25 cellular contexts compared by ENCODE assay signal in the genomic region with DNA sequence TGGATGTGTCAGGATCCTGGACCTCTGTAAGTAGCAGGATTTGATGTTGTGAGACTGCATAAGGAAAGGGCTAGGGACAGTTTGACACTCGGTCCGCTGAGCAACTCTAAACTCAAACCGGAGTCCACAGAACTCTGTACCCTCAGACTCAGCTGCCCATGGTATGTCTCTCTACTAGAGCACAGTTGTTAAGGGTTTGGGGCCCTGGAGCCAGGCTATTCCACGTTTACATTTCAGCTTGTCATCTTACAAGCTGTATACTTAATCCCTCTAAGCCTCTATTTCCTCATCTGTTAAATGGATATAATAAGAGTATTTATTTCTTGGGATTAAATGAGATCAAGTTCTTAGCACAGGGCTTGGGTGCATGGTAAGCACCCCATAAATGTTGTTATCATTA. TPM values are rescaled to one million over a fixed set of nuclear protein-coding genes. Genes with fewer than 3 reads are reported as not detected.
"Had no signal": no experiment of that assay in that cellular context is flagged by ENCODE, and none has a peak within 500 bp of the region (broad histone marks: within the 10 kb centered on the region; RNA-seq: fewer than 3 reads in every experiment).

No MANE protein-coding gene starts in this region.

- DNase-seq: activated CD4-positive, alpha-beta memory T cell treated with anti-CD3 and anti-CD28 coated beads, Interleukin-2, amount 10 ng/mL, durations not matched to agents 7 days and 5 days; activated CD4-positive, alpha-beta T cell treated with anti-CD3 and anti-CD28 coated beads for 36 hours; activated CD4-positive, alpha-beta T cell treated with anti-CD3 and anti-CD28 coated beads, Interleukin-2, amount 50 U/mL, for 1 hour; activated gamma-delta T cell treated with Interleukin-2 at 50 U/mL for 16 hours; activated naive CD4-positive, alpha-beta T cell treated with anti-CD3 and anti-CD28 coated beads, Interleukin-2, amount 10 ng/mL, durations not matched to agents 7 days and 5 days; activated naive CD8-positive, alpha-beta T cell treated with anti-CD3 and anti-CD28 coated beads, Interleukin-2, amount 10 ng/mL, durations not matched to agents 7 days and 5 days; activated T-cell treated with anti-CD3 and anti-CD28 coated beads for 4 hours; activated T-cell treated with anti-CD3 and anti-CD28 coated beads, Interleukin-2, amount 50 U/mL, for 48 hours; adrenal gland; anterior cingulate cortex; caudate nucleus; KG1; NCI-H1092; NCI-H2029; NCI-H2107; NCI-H510A treated with DMSO at 0.1 percent for 48 hours; PC-3; T-cell had no signal

- ATAC-seq: activated CD4-positive, alpha-beta T cell treated with anti-CD3 and anti-CD28 coated beads for 36 hours; PC-3; T-cell had no signal

- H3K4me3 ChIP-seq: adrenal gland had no signal

- H3K4me1 Mint-ChIP-seq: IgD-negative memory B cell had no signal

- H3K27ac ChIP-seq: adrenal gland, VCaP had no signal

- H3K27ac Mint-ChIP-seq: activated CD4-positive, alpha-beta memory T cell treated with anti-CD3 and anti-CD28 coated beads, Interleukin-2, amount 10 ng/mL, durations not matched to agents 7 days and 5 days; activated CD4-positive, alpha-beta T cell treated with anti-CD3 and anti-CD28 coated beads for 36 hours; activated naive CD4-positive, alpha-beta T cell treated with anti-CD3 and anti-CD28 coated beads, Interleukin-2, amount 10 ng/mL, durations not matched to agents 7 days and 5 days; activated naive CD8-positive, alpha-beta T cell treated with anti-CD3 and anti-CD28 coated beads, Interleukin-2, amount 10 ng/mL, durations not matched to agents 7 days and 5 days; activated T-helper 2 cell treated with anti-CD3 and anti-CD28 coated beads, Interferon-gamma antibody, Interleukin-2, Interleukin-4, amounts not matched to agents 10 μg/mL and 5 μg/mL and 100 μg/mL, durations not matched to agents 14 hours and 24 hours and 36 hours; IgD-negative memory B cell; T-cell had no signal

- H3K9me3 Mint-ChIP-seq: activated CD4-positive, alpha-beta memory T cell treated with anti-CD3 and anti-CD28 coated beads, Interleukin-2, amount 10 ng/mL, durations not matched to agents 7 days and 5 days; activated naive CD4-positive, alpha-beta T cell treated with anti-CD3 and anti-CD28 coated beads, Interleukin-2, amount 10 ng/mL, durations not matched to agents 7 days and 5 days; activated naive CD8-positive, alpha-beta T cell treated with anti-CD3 and anti-CD28 coated beads, Interleukin-2, amount 10 ng/mL, durations not matched to agents 7 days and 5 days; activated T-helper 2 cell treated with anti-CD3 and anti-CD28 coated beads, Interferon-gamma antibody, Interleukin-2, Interleukin-4, amounts not matched to agents 10 μg/mL and 5 μg/mL and 100 μg/mL, durations not matched to agents 14 hours and 24 hours and 36 hours; IgD-negative memory B cell; T-cell had no signal

- H3K36me3 Mint-ChIP-seq: activated naive CD4-positive, alpha-beta T cell treated with anti-CD3 and anti-CD28 coated beads, Interleukin-2, amount 10 ng/mL, durations not matched to agents 7 days and 5 days; IgD-negative memory B cell; T-cell had no signal

- H3K27me3 ChIP-seq: adrenal gland had no signal

- H3K9me3 ChIP-seq: adrenal gland had no signal

- H3K36me3 ChIP-seq: adrenal gland had no signal

- H3K4me3 Mint-ChIP-seq: activated CD4-positive, alpha-beta memory T cell treated with anti-CD3 and anti-CD28 coated beads, Interleukin-2, amount 10 ng/mL, durations not matched to agents 7 days and 5 days; activated CD4-positive, alpha-beta T cell treated with anti-CD3 and anti-CD28 coated beads for 36 hours; activated naive CD4-positive, alpha-beta T cell treated with anti-CD3 and anti-CD28 coated beads, Interleukin-2, amount 10 ng/mL, durations not matched to agents 7 days and 5 days; activated naive CD8-positive, alpha-beta T cell treated with anti-CD3 and anti-CD28 coated beads, Interleukin-2, amount 10 ng/mL, durations not matched to agents 7 days and 5 days; IgD-negative memory B cell; T-cell had no signal

RNA-seq across cellular contexts. Expression of a gene that starts 27.9 kb away (rescaled TPM):
- total RNA-seq: activated CD4-positive, alpha-beta memory T cell treated with anti-CD3 and anti-CD28 coated beads, Interleukin-2, amount 10 ng/mL, durations not matched to agents 7 days and 5 days; activated CD4-positive, alpha-beta T cell treated with anti-CD3 and anti-CD28 coated beads for 36 hours; activated CD8-positive, alpha-beta memory T cell treated with anti-CD3 and anti-CD28 coated beads for 36 hours; activated naive CD8-positive, alpha-beta T cell treated with anti-CD3 and anti-CD28 coated beads, Interleukin-2, amount 10 ng/mL, durations not matched to agents 7 days and 5 days; activated T-helper 2 cell treated with anti-CD3 and anti-CD28 coated beads, Interferon-gamma antibody, Interleukin-2, Interleukin-4, amounts not matched to agents 10 μg/mL and 5 μg/mL and 100 μg/mL, durations not matched to agents 14 hours and 24 hours and 36 hours; adrenal gland; LHCN-M2; MCF 10A; PC-3; T-cell; T-helper 2 cell treated with Interferon-gamma antibody and Interleukin-4, amounts not matched to agents 100 ng/mL and 5 ng/mL, for 36 hours had no signal
